11 cellular contexts compared by ENCODE assay signal in genomic region chr11:40281055-40281580, GRCh38.
DNase-seq lines count a peak whose midpoint lies in the region; ATAC-seq and TF ChIP-seq lines count a peak whose summit lies in the region.
"Had no signal": no experiment of that assay in that cellular context is flagged by ENCODE, and none has a peak within 500 bp of the region (broad histone marks: within the 10 kb centered on the region; RNA-seq: fewer than 3 reads in every experiment).

No MANE protein-coding gene starts in this region.

- peaks cover 9% of the 10 kb centered on the region for H3K4me1 Mint-ChIP-seq in endothelial cell (ENCODE audit: unreplicated experiment)
- H3K4me1 Mint-ChIP-seq in CD8-positive, alpha-beta T cell (ENCODE audit: low read depth) = no peaks in the 10 kb centered on the region

- peak overlapping the region; percentile 22 for H3K27ac ChIP-seq in rectal smooth muscle tissue (ENCODE audit: low read depth, low read length)
- H3K27ac ChIP-seq in CD8-positive, alpha-beta T cell (ENCODE audit: low read depth, low read length) = no peak overlapping the region
- H3K27ac ChIP-seq: GM23248 had no signal

- peaks cover 4% of the 10 kb centered on the region for H3K27me3 Mint-ChIP-seq in endothelial cell (ENCODE audit: unreplicated experiment)
- no peaks in the 10 kb centered on the region for H3K27me3 Mint-ChIP-seq in CD8-positive, alpha-beta T cell (ENCODE audit: low read depth)

- POLR2A ChIA-PET in CD8-positive, alpha-beta T cell (lab: Charles Lee) = no interaction called here
- POLR2A ChIA-PET in HEK293T (lab: Yijun Ruan, JAX) = no interaction called here

- no peak for TF ChIP-seq CTCF in endothelial cell (IDR thresholded peaks at IDR 0.05; ENCODE audit: unreplicated experiment)
- TF ChIP-seq CTCF in CD8-positive, alpha-beta T cell (IDR thresholded peaks at IDR 0.05) = no peak

- CTCF ChIA-PET in CD8-positive, alpha-beta T cell (lab: Charles Lee) = no interaction called here
- CTCF ChIA-PET in HEK293T (lab: Yijun Ruan, JAX) = no interaction called here

- no peak overlapping the region for H3K4me3 ChIP-seq in rectal smooth muscle tissue (ENCODE audit: low read length)
- H3K4me3 ChIP-seq in CD8-positive, alpha-beta T cell (ENCODE audit: low read depth, low read length) = no peak overlapping the region
- H3K4me3 ChIP-seq: GM23248 had no signal

- no peaks in the 10 kb centered on the region for H3K36me3 Mint-ChIP-seq in endothelial cell (ENCODE audit: low read depth, unreplicated experiment)
- H3K36me3 Mint-ChIP-seq in CD8-positive, alpha-beta T cell = no peaks in the 10 kb centered on the region

- no peaks in the 10 kb centered on the region for H3K9me3 Mint-ChIP-seq in endothelial cell (ENCODE audit: unreplicated experiment)
- peaks cover 8% of the 10 kb centered on the region for H3K9me3 Mint-ChIP-seq in CD8-positive, alpha-beta T cell

- intact Hi-C loops in CD8-positive, alpha-beta T cell (cut with DNase I, micrococcal nuclease) = no loop called here

- H3K27ac Mint-ChIP-seq in endothelial cell (ENCODE audit: unreplicated experiment) = peak overlapping the region; percentile 79
- H3K27ac Mint-ChIP-seq in CD8-positive, alpha-beta T cell = no peak overlapping the region

- peak; percentile 61 for ATAC-seq in GM19468 (IDR thresholded peaks at IDR 0.05; ENCODE audit: extremely low read depth, unreplicated experiment)
- ATAC-seq in CD8-positive, alpha-beta T cell = no peak

- DNase-seq in M059J (ENCODE audit: low read depth) (peak; percentile 49), endothelial cell (ENCODE audit: low spot score) (no peak), SHP77 treated with DMSO at 0.1 percent for 48 hours (lab: John Stamatoyannopoulos, UW) (no peak), HEK293T (ENCODE audit: extremely low spot score) (no peak)
- DNase-seq in CD8-positive, alpha-beta T cell = no peak
- DNase-seq: activated T-cell treated with anti-CD3 and anti-CD28 coated beads, Interleukin-2, amount 50 U/mL, for 1 hour; GM23248; stimulated activated CD4-positive, alpha-beta T cell treated with anti-CD3 and anti-CD28 coated beads, Interleukin-4, amount 100 ng/mL, for 1 hour had no signal

- H3K9ac ChIP-seq in rectal smooth muscle tissue (ENCODE audit: low read length) = no peak overlapping the region
- H3K9ac ChIP-seq: GM23248 had no signal

- H3K27me3 ChIP-seq in rectal smooth muscle tissue (ENCODE audit: control insufficient read depth, insufficient read depth, low read length) = no peaks in the 10 kb centered on the region
- no peaks in the 10 kb centered on the region for H3K27me3 ChIP-seq in CD8-positive, alpha-beta T cell (ENCODE audit: insufficient read depth, low read length)

- no peaks in the 10 kb centered on the region for H3K36me3 ChIP-seq in rectal smooth muscle tissue (ENCODE audit: control insufficient read depth, insufficient read depth, low read length)
- H3K36me3 ChIP-seq in CD8-positive, alpha-beta T cell (ENCODE audit: insufficient read depth, low read length) = no peaks in the 10 kb centered on the region
- H3K36me3 ChIP-seq: esophagus muscularis mucosa had no signal

- H3K9me3 ChIP-seq in CD8-positive, alpha-beta T cell (ENCODE audit: low read length) = no peaks in the 10 kb centered on the region
- H3K9me3 ChIP-seq: esophagus muscularis mucosa had no signal

- H3K4me3 Mint-ChIP-seq in endothelial cell (ENCODE audit: unreplicated experiment) = no peak overlapping the region
- H3K4me3 Mint-ChIP-seq in CD8-positive, alpha-beta T cell = no peak overlapping the region

- H3K4me1 ChIP-seq in rectal smooth muscle tissue (ENCODE audit: control insufficient read depth, insufficient read depth, low read length) = peaks cover 3% of the 10 kb centered on the region
- H3K4me1 ChIP-seq in CD8-positive, alpha-beta T cell (ENCODE audit: insufficient read depth, low read length) = no peaks in the 10 kb centered on the region

TF ChIP-seq in HEK293T, 16 proteins besides CTCF, POLR2A, EP300 and RAD21:
- no peak for TF ChIP-seq TARDBP (IDR thresholded peaks at IDR 0.05)
- TF ChIP-seq ZNF384 (IDR thresholded peaks at IDR 0.05) = no peak
- no peak for TF ChIP-seq FOXM1 (IDR thresholded peaks at IDR 0.05; ENCODE audit: borderline replicate concordance)
- TF ChIP-seq NFRKB (IDR thresholded peaks at IDR 0.05) = no peak
- TF ChIP-seq ARNT (IDR thresholded peaks at IDR 0.05) = no peak
- TF ChIP-seq SUZ12 (IDR thresholded peaks at IDR 0.05) = no peak
- no peak for TF ChIP-seq L3MBTL2 (conservative IDR thresholded peaks at IDR 0.05)
- TF ChIP-seq FOXA1 (IDR thresholded peaks at IDR 0.05) = no peak
- no peak for TF ChIP-seq LEF1 (IDR thresholded peaks at IDR 0.05; ENCODE audit: borderline replicate concordance)
- TF ChIP-seq FOXK2 (IDR thresholded peaks at IDR 0.05) = no peak
- no peak for TF ChIP-seq ELF4 (IDR thresholded peaks at IDR 0.05)
- TF ChIP-seq SP1 (IDR thresholded peaks at IDR 0.05) = no peak
- no peak for TF ChIP-seq CTBP1 (IDR thresholded peaks at IDR 0.05; ENCODE audit: borderline replicate concordance)
- no peak for TF ChIP-seq BHLHE40 (IDR thresholded peaks at IDR 0.05; ENCODE audit: borderline replicate concordance)
- TF ChIP-seq HDGF (IDR thresholded peaks at IDR 0.05; ENCODE audit: borderline replicate concordance) = no peak
- no peak for TF ChIP-seq PKNOX1 (IDR thresholded peaks at IDR 0.05)
